1 cellular context compared by ENCODE assay signal in genomic region chr7:100890640-100891521, GRCh38.
TF ChIP-seq lines count a peak whose summit lies in the region.

No MANE protein-coding gene starts in this region.

TF ChIP-seq in endothelial cell of umbilical vein, 7 proteins besides CTCF, POLR2A, EP300 and RAD21:
- peak; percentile 33 for TF ChIP-seq EZH2 (IDR thresholded peaks at IDR 0.05; ENCODE audit: borderline replicate concordance, low read depth, low read length, severe bottlenecking)
- TF ChIP-seq GATA2 (IDR thresholded peaks at IDR 0.05; ENCODE audit: insufficient read depth, insufficient read length, low read depth, low read length): no peak
